Comparison of ENCODE assay signal across 8 cellular contexts in genomic region chr19:19170053-19170945, GRCh38. TPM values are rescaled to one million over a fixed set of nuclear protein-coding genes. Genes with fewer than 3 reads are reported as not detected.
A peak's percentile ranks its signal among the peaks of the same experiment; 100 is the strongest.
DNase-seq lines count a peak whose midpoint lies in the region; ATAC-seq and TF ChIP-seq lines count a peak whose summit lies in the region.

Gene MEF2B, minus strand, starts transcription at chr19:19170263. Its CDS starts 19,528 bp downstream, at chr19:19150735.

- no peak within 1 kb of the TSS for H3K27ac Mint-ChIP-seq in activated CD8-positive, alpha-beta T cell treated with anti-CD3 and anti-CD28 coated beads for 36 hours
- peak within 1 kb of the TSS; percentile 36 for H3K27ac Mint-ChIP-seq in memory B cell

- H3K27me3 Mint-ChIP-seq in activated CD8-positive, alpha-beta T cell treated with anti-CD3 and anti-CD28 coated beads for 36 hours: peaks cover 4% of the 10 kb centered on the region
- H3K27me3 Mint-ChIP-seq in memory B cell: peaks cover 16% of the 10 kb centered on the region

- POLR2A ChIA-PET in activated CD8-positive, alpha-beta T cell treated with anti-CD3 and anti-CD28 coated beads for 36 hours (lab: Charles Lee): interaction anchor here (1.0 to 1.1 kb wide), 2 partner anchors 12 to 612 kb away, joined by 3 to 6 read pairs; partner anchors contain the start of gene KXD1

- no peaks in the 10 kb centered on the region for H3K36me3 Mint-ChIP-seq in activated CD8-positive, alpha-beta T cell treated with anti-CD3 and anti-CD28 coated beads for 36 hours (ENCODE audit: low read depth)
- peaks cover 5% of the 10 kb centered on the region for H3K36me3 Mint-ChIP-seq in memory B cell

- CTCF ChIA-PET in activated CD8-positive, alpha-beta T cell treated with anti-CD3 and anti-CD28 coated beads for 36 hours (lab: Charles Lee): interaction anchor here (1.0 kb wide), 1 partner anchor 24 kb away, joined by 3 read pairs; no protein-coding TSS in a partner anchor

- H3K4me1 Mint-ChIP-seq in activated CD8-positive, alpha-beta T cell treated with anti-CD3 and anti-CD28 coated beads for 36 hours (ENCODE audit: low read depth): peaks cover 12% of the 10 kb centered on the region
- peaks cover 27% of the 10 kb centered on the region for H3K4me1 Mint-ChIP-seq in memory B cell

- H3K4me3 Mint-ChIP-seq in activated CD8-positive, alpha-beta T cell treated with anti-CD3 and anti-CD28 coated beads for 36 hours: no peak within 1 kb of the TSS
- peak within 1 kb of the TSS; percentile 81 for H3K4me3 Mint-ChIP-seq in memory B cell

- TF ChIP-seq CTCF in activated CD8-positive, alpha-beta T cell treated with anti-CD3 and anti-CD28 coated beads for 36 hours (IDR thresholded peaks at IDR 0.05): no peak

- ATAC-seq in GM18519 (IDR thresholded peaks at IDR 0.05; ENCODE audit: low FRiP score, unreplicated experiment) (peak; percentile 65), HG02973 (IDR thresholded peaks at IDR 0.05; ENCODE audit: unreplicated experiment) (peak; percentile 79), memory B cell (ENCODE audit: low read depth) (peak; percentile 95)
- ATAC-seq in activated CD8-positive, alpha-beta T cell treated with anti-CD3 and anti-CD28 coated beads for 36 hours: peak; percentile 93

- no peaks in the 10 kb centered on the region for H3K9me3 Mint-ChIP-seq in activated CD8-positive, alpha-beta T cell treated with anti-CD3 and anti-CD28 coated beads for 36 hours
- no peaks in the 10 kb centered on the region for H3K9me3 Mint-ChIP-seq in memory B cell

- DNase-seq in NCI-H446 treated with DMSO at 0.1 percent for 48 hours (lab: John Stamatoyannopoulos, UW): peak; percentile 18
- DNase-seq in activated CD8-positive, alpha-beta T cell treated with anti-CD3 and anti-CD28 coated beads for 36 hours: peak; percentile 87
- peak; percentile 71 for DNase-seq in effector CD8-positive, alpha-beta T cell (lab: John Stamatoyannopoulos, UW)
- DNase-seq in memory B cell (ENCODE audit: low spot score in 2 of 2): peak; percentile 77 to 84
- DNase-seq in stimulated activated CD8-positive, alpha-beta memory T cell treated with anti-CD3 and anti-CD28 coated beads, Interleukin-15, amount 100 ng/mL, for 48 hours (ENCODE audit: low read depth in 2 of 2): peak; percentile 54 to 72
- no peak for DNase-seq in pons (ENCODE audit: low spot score)

- intact Hi-C loops in activated CD8-positive, alpha-beta T cell treated with anti-CD3 and anti-CD28 coated beads for 36 hours (cut with micrococcal nuclease): no loop called here

RNA-seq across cellular contexts. Expression of gene MEF2B, which starts in this region (rescaled TPM):
- 1 to 10 TPM; 1.4 to 2.6 TPM for total RNA-seq in activated CD8-positive, alpha-beta T cell treated with anti-CD3 and anti-CD28 coated beads for 36 hours
